In the genomic region with DNA sequence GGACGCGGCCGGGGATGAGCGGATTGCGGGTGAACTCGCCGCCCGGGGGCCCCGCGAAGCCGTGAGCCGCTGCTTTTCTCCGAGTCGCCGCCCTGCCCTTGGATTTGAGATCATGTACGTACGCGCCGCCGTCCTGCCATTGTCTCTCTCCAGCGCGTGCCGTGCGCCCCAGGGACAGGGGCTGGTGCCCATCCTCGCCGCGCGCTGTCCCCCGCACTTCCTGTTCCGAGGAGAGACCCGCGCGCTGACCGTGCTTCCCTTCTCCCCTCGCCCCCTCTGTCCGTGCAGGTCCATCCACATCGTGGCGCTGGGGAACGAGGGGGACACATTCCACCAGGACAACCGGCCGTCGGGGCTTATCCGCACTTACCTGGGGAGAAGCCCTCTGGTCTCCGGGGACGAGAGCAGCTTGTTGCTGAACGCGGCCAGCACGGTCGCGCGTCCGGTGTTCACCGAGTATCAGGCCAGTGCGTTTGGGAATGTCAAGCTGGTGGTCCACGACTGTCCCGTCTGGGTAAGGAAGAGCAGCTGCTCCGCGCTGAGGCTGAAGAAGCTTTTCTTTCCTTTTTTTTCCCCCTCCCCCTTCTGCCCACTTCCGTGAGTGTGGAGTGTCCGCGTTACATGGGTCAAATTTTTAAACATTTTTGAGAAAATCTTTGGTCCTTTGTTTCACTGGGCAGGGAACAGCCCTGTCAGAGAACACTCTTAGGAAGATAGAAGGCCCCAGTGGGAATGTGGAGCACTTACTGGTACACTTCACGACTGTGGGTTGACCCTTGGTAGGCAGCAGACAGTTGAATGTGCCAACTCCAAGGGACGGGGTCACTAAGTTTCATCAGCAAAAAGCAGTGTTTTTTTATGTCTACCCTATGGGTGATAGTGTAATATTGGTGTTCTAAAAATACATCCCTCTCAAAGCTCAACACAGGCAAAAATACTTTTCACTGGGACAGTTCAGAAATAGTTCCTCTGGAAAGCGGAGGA, we compare ENCODE assay signal across 1 cellular context.
A peak's percentile ranks its signal among the peaks of the same experiment; 100 is the strongest.
TF ChIP-seq lines count a peak whose summit lies in the region.

No MANE protein-coding gene starts in this region.

TF ChIP-seq in HepG2, 621 proteins besides CTCF, POLR2A, EP300 and RAD21 (continued from another document and continues in another):
- peak; percentile 64; the same call in 1 of the 2 replicates for TF ChIP-seq ZNF784 (CRISPR knock-in tag; IDR thresholded peaks at IDR 0.05; ENCODE audit: borderline replicate concordance)
- no peak for TF ChIP-seq ZC3H4 (CRISPR knock-in tag; IDR thresholded peaks at IDR 0.05; ENCODE audit: borderline replicate concordance)
- TF ChIP-seq, protein P1, sequence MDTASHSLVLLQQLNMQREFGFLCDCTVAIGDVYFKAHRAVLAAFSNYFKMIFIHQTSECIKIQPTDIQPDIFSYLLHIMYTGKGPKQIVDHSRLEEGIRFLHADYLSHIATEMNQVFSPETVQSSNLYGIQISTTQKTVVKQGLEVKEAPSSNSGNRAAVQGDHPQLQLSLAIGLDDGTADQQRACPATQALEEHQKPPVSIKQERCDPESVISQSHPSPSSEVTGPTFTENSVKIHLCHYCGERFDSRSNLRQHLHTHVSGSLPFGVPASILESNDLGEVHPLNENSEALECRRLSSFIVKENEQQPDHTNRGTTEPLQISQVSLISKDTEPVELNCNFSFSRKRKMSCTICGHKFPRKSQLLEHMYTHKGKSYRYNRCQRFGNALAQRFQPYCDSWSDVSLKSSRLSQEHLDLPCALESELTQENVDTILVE (CRISPR knock-in tag; IDR thresholded peaks at IDR 0.05) = no peak
- TF ChIP-seq, protein P2, sequence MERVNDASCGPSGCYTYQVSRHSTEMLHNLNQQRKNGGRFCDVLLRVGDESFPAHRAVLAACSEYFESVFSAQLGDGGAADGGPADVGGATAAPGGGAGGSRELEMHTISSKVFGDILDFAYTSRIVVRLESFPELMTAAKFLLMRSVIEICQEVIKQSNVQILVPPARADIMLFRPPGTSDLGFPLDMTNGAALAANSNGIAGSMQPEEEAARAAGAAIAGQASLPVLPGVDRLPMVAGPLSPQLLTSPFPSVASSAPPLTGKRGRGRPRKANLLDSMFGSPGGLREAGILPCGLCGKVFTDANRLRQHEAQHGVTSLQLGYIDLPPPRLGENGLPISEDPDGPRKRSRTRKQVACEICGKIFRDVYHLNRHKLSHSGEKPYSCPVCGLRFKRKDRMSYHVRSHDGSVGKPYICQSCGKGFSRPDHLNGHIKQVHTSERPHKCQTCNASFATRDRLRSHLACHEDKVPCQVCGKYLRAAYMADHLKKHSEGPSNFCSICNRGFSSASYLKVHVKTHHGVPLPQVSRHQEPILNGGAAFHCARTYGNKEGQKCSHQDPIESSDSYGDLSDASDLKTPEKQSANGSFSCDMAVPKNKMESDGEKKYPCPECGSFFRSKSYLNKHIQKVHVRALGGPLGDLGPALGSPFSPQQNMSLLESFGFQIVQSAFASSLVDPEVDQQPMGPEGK (CRISPR knock-in tag; IDR thresholded peaks at IDR 0.05) = peak; percentile 70
- no peak for TF ChIP-seq TERF1 (CRISPR knock-in tag; IDR thresholded peaks at IDR 0.05)
- TF ChIP-seq, protein P3, sequence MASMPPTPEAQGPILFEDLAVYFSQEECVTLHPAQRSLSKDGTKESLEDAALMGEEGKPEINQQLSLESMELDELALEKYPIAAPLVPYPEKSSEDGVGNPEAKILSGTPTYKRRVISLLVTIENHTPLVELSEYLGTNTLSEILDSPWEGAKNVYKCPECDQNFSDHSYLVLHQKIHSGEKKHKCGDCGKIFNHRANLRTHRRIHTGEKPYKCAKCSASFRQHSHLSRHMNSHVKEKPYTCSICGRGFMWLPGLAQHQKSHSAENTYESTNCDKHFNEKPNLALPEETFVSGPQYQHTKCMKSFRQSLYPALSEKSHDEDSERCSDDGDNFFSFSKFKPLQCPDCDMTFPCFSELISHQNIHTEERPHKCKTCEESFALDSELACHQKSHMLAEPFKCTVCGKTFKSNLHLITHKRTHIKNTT (CRISPR knock-in tag; IDR thresholded peaks at IDR 0.05) = no peak
- 0 out of 2 replicates have a peak, but pooled peaks have one; percentile 21 for TF ChIP-seq KDM3A (CRISPR knock-in tag; IDR thresholded peaks at IDR 0.05; ENCODE audit: low read depth)
- peak; percentile 85; the same call in 1 of the 2 replicates for TF ChIP-seq MTF2 (CRISPR knock-in tag; IDR thresholded peaks at IDR 0.05; ENCODE audit: borderline replicate concordance)
- TF ChIP-seq LCORL (IDR thresholded peaks at IDR 0.05) = no peak
- TF ChIP-seq LCORL (CRISPR knock-in tag; IDR thresholded peaks at IDR 0.05) = peak; percentile 57; the same call in 1 of the 2 replicates
- no peak for TF ChIP-seq ZSCAN29 (CRISPR knock-in tag; conservative IDR thresholded peaks at IDR 0.05)
- no peak for TF ChIP-seq ATAD3A (CRISPR knock-in tag; IDR thresholded peaks at IDR 0.05)
- TF ChIP-seq SP5 (CRISPR knock-in tag; IDR thresholded peaks at IDR 0.05; ENCODE audit: borderline replicate concordance, low read depth) = no peak
- no peak for TF ChIP-seq ZSCAN22 (CRISPR knock-in tag; IDR thresholded peaks at IDR 0.05)
- TF ChIP-seq SMARCC2 (IDR thresholded peaks at IDR 0.05) = no peak
- TF ChIP-seq TOE1 (CRISPR knock-in tag; IDR thresholded peaks at IDR 0.05) = no peak
- TF ChIP-seq NFYC (CRISPR knock-in tag; IDR thresholded peaks at IDR 0.05) = no peak
- no peak for TF ChIP-seq IRF1 (CRISPR knock-in tag; IDR thresholded peaks at IDR 0.05; ENCODE audit: low read depth)
- 0 out of 2 replicates have a peak, but pooled peaks have one; percentile 44 for TF ChIP-seq ZNF773 (CRISPR knock-in tag; IDR thresholded peaks at IDR 0.05; ENCODE audit: borderline replicate concordance)
- TF ChIP-seq, protein P4, sequence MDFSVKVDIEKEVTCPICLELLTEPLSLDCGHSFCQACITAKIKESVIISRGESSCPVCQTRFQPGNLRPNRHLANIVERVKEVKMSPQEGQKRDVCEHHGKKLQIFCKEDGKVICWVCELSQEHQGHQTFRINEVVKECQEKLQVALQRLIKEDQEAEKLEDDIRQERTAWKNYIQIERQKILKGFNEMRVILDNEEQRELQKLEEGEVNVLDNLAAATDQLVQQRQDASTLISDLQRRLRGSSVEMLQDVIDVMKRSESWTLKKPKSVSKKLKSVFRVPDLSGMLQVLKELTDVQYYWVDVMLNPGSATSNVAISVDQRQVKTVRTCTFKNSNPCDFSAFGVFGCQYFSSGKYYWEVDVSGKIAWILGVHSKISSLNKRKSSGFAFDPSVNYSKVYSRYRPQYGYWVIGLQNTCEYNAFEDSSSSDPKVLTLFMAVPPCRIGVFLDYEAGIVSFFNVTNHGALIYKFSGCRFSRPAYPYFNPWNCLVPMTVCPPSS (IDR thresholded peaks at IDR 0.05) = no peak
- TF ChIP-seq TCF7L2 (IDR thresholded peaks at IDR 0.05; ENCODE audit: low read depth, low read length) = no peak
- no peak for TF ChIP-seq JARID2 (CRISPR knock-in tag; IDR thresholded peaks at IDR 0.05; ENCODE audit: insufficient replicate concordance)
- no peak for TF ChIP-seq ZNF337 (CRISPR knock-in tag; IDR thresholded peaks at IDR 0.05; ENCODE audit: borderline replicate concordance, low read depth)
- peak; percentile 55; the same call in 1 of the 2 replicates for TF ChIP-seq ELF3 (CRISPR knock-in tag; IDR thresholded peaks at IDR 0.05)
- peak; percentile 75 for TF ChIP-seq PHF8 (CRISPR knock-in tag; IDR thresholded peaks at IDR 0.05)
- 0 out of 2 replicates have a peak, but pooled peaks have one; percentile 4 for TF ChIP-seq RARA (CRISPR knock-in tag; IDR thresholded peaks at IDR 0.05)
- TF ChIP-seq NFKB2 (CRISPR knock-in tag; IDR thresholded peaks at IDR 0.05; ENCODE audit: borderline replicate concordance) = no peak; the same call in 1 of the 2 replicates
- no peak for TF ChIP-seq SNAPC5 (CRISPR knock-in tag; IDR thresholded peaks at IDR 0.05; ENCODE audit: borderline replicate concordance)
- TF ChIP-seq PHB2 (IDR thresholded peaks at IDR 0.05; ENCODE audit: partially characterized antibody) = no peak
- TF ChIP-seq, protein P5, sequence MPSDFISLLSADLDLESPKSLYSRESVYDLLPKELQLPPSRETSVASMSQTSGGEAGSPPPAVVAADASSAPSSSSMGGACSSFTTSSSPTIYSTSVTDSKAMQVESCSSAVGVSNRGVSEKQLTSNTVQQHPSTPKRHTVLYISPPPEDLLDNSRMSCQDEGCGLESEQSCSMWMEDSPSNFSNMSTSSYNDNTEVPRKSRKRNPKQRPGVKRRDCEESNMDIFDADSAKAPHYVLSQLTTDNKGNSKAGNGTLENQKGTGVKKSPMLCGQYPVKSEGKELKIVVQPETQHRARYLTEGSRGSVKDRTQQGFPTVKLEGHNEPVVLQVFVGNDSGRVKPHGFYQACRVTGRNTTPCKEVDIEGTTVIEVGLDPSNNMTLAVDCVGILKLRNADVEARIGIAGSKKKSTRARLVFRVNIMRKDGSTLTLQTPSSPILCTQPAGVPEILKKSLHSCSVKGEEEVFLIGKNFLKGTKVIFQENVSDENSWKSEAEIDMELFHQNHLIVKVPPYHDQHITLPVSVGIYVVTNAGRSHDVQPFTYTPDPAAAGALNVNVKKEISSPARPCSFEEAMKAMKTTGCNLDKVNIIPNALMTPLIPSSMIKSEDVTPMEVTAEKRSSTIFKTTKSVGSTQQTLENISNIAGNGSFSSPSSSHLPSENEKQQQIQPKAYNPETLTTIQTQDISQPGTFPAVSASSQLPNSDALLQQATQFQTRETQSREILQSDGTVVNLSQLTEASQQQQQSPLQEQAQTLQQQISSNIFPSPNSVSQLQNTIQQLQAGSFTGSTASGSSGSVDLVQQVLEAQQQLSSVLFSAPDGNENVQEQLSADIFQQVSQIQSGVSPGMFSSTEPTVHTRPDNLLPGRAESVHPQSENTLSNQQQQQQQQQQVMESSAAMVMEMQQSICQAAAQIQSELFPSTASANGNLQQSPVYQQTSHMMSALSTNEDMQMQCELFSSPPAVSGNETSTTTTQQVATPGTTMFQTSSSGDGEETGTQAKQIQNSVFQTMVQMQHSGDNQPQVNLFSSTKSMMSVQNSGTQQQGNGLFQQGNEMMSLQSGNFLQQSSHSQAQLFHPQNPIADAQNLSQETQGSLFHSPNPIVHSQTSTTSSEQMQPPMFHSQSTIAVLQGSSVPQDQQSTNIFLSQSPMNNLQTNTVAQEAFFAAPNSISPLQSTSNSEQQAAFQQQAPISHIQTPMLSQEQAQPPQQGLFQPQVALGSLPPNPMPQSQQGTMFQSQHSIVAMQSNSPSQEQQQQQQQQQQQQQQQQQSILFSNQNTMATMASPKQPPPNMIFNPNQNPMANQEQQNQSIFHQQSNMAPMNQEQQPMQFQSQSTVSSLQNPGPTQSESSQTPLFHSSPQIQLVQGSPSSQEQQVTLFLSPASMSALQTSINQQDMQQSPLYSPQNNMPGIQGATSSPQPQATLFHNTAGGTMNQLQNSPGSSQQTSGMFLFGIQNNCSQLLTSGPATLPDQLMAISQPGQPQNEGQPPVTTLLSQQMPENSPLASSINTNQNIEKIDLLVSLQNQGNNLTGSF (CRISPR knock-in tag; IDR thresholded peaks at IDR 0.05) = 0 out of 2 replicates have a peak, but pooled peaks have one; percentile 18
- TF ChIP-seq KLF9 (CRISPR knock-in tag; IDR thresholded peaks at IDR 0.05; ENCODE audit: low read depth) = no peak
- TF ChIP-seq MTERF4 (CRISPR knock-in tag; IDR thresholded peaks at IDR 0.05) = no peak
- TF ChIP-seq ZNF20 (CRISPR knock-in tag; IDR thresholded peaks at IDR 0.05) = no peak
- TF ChIP-seq BHLHE40 (IDR thresholded peaks at IDR 0.05; ENCODE audit: low read length) = peak; percentile 25; the same call in 1 of the 2 replicates
- TF ChIP-seq ZFAT (CRISPR knock-in tag; conservative IDR thresholded peaks at IDR 0.05) = no peak
- TF ChIP-seq ZNF790 (CRISPR knock-in tag; IDR thresholded peaks at IDR 0.05; ENCODE audit: borderline replicate concordance) = no peak
- TF ChIP-seq MAF1 (CRISPR knock-in tag; IDR thresholded peaks at IDR 0.05; ENCODE audit: borderline replicate concordance) = no peak
- no peak for TF ChIP-seq POLR2AphosphoS2 (IDR thresholded peaks at IDR 0.05; ENCODE audit: low read depth, low read length)
- no peak; the same call in 1 of the 2 replicates for TF ChIP-seq YEATS4 (CRISPR knock-in tag; IDR thresholded peaks at IDR 0.05; ENCODE audit: borderline replicate concordance)
- TF ChIP-seq ZNF879 (CRISPR knock-in tag; IDR thresholded peaks at IDR 0.05) = no peak
- TF ChIP-seq ZNF546 (CRISPR knock-in tag; conservative IDR thresholded peaks at IDR 0.05) = no peak
- TF ChIP-seq, protein P6, sequence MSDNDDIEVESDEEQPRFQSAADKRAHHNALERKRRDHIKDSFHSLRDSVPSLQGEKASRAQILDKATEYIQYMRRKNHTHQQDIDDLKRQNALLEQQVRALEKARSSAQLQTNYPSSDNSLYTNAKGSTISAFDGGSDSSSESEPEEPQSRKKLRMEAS (IDR thresholded peaks at IDR 0.05) = peak; percentile 76
- TF ChIP-seq IKZF1 (IDR thresholded peaks at IDR 0.05) = no peak
- TF ChIP-seq MBNL3 (CRISPR knock-in tag; conservative IDR thresholded peaks at IDR 0.05) = no peak
